ENCODE assay signal across 8 cellular contexts in genomic region chr16:9099131-9099625, GRCh38. TPM values are rescaled to one million over a fixed set of nuclear protein-coding genes. Genes with fewer than 3 reads are reported as not detected.
DNase-seq lines count a peak whose midpoint lies in the region; ATAC-seq, FAIRE-seq and TF ChIP-seq lines count a peak whose summit lies in the region.

No MANE protein-coding gene starts in this region.

- TF ChIP-seq POLR2A in uterus (IDR thresholded peaks at IDR 0.05), result no peak

- FAIRE-seq in keratinocyte (lab: Jason Lieb, UNC), result no peak

- H3K9me3 ChIP-seq in BLaER1 (no peaks in the 10 kb centered on the region), T-helper 17 cell (ENCODE audit: control insufficient read depth, low read length, poor library complexity, severe bottlenecking) (no peaks in the 10 kb centered on the region), keratinocyte (ENCODE audit: control insufficient read depth, low read depth, low read length) (no peaks in the 10 kb centered on the region), uterus (no peaks in the 10 kb centered on the region)

- peaks cover 100% of the 10 kb centered on the region for H4K20me1 ChIP-seq in BLaER1
- peaks cover 75% of the 10 kb centered on the region for H4K20me1 ChIP-seq in keratinocyte (ENCODE audit: control insufficient read depth, extremely low read depth, insufficient read depth, low read length)

- H3K36me3 ChIP-seq in BLaER1, result peaks cover 95% of the 10 kb centered on the region
- H3K36me3 ChIP-seq in keratinocyte (ENCODE audit: control insufficient read depth in 2 of 2, extremely low read depth in 1 of 2, insufficient read depth in 2 of 2, low read length in 2 of 2), result peaks cover 22 to 52% of the 10 kb centered on the region in 2 experiments
- H3K36me3 ChIP-seq in uterus, result no peaks in the 10 kb centered on the region

- no peak overlapping the region for H2AFZ ChIP-seq in keratinocyte (ENCODE audit: control insufficient read depth, low read length)

- no peaks in the 10 kb centered on the region for H3K27me3 ChIP-seq in BLaER1
- no peaks in the 10 kb centered on the region for H3K27me3 ChIP-seq in keratinocyte (ENCODE audit: control insufficient read depth, extremely low read depth, insufficient read depth, low read length)
- no peaks in the 10 kb centered on the region for H3K27me3 ChIP-seq in uterus

- peaks cover 4% of the 10 kb centered on the region for H3K36me3 Mint-ChIP-seq in T-helper 17 cell (ENCODE audit: low read depth)

- H3K27ac ChIP-seq in BLaER1 (no peak overlapping the region), keratinocyte (ENCODE audit: control insufficient read depth, insufficient read depth, low read length) (peak overlapping the region; percentile 52), uterus (no peak overlapping the region)

- intact Hi-C loops in uterus (cut with DNase I; ENCODE audit: low total_unique reads), result no loop called here

- peak overlapping the region; percentile 84 for H3K4me3 Mint-ChIP-seq in T-helper 17 cell

- H3K27me3 Mint-ChIP-seq in T-helper 17 cell, result no peaks in the 10 kb centered on the region

- H3K79me2 ChIP-seq in keratinocyte (ENCODE audit: control insufficient read depth, insufficient read depth, low read length), result peaks cover 100% of the 10 kb centered on the region

- H3K4me1 ChIP-seq in BLaER1 (peaks cover 96% of the 10 kb centered on the region), keratinocyte (ENCODE audit: control insufficient read depth, extremely low read depth, insufficient read depth, low read length) (peaks cover 85% of the 10 kb centered on the region), uterus (peaks cover 15 to 22% of the 10 kb centered on the region in 2 donors)

- no peaks in the 10 kb centered on the region for H3K9me1 ChIP-seq in keratinocyte (ENCODE audit: control insufficient read depth, extremely low read depth, insufficient read depth, low read length)

- DNase-seq in T-helper 17 cell (no peak), keratinocyte (ENCODE audit: low read depth, low spot score) (no peak), NCI-H187 treated with DMSO at 0.1 percent for 48 hours (lab: John Stamatoyannopoulos, UW) (no peak), middle frontal gyrus (ENCODE audit: extremely low spot score, low spot score) (no peak), T-helper 9 cell (no peak), uterus (no peak)

- H3K27ac Mint-ChIP-seq in T-helper 17 cell, result peak overlapping the region; percentile 86

- H3K4me2 ChIP-seq in BLaER1 (peak overlapping the region; percentile 90), keratinocyte (ENCODE audit: control insufficient read depth, extremely low read depth, insufficient read depth, low read depth, low read length) (peak overlapping the region; percentile 64)

- ATAC-seq in GM21528 (IDR thresholded peaks at IDR 0.05; ENCODE audit: low FRiP score, unreplicated experiment), result peak; percentile 53
- peak; percentile 29 for ATAC-seq in T-helper 17 cell

- dilution Hi-C loops in keratinocyte (cut with MboI; ENCODE audit: extremely low pct_ligation_motif_present, low sequenced_read_pairs), result no loop called here

- peaks cover 66% of the 10 kb centered on the region for H3K4me1 Mint-ChIP-seq in T-helper 17 cell

- H3K4me3 ChIP-seq in BLaER1 (no peak overlapping the region), keratinocyte (ENCODE audit: control insufficient read depth in 2 of 3, extremely low read depth in 1 of 3, insufficient read depth in 2 of 3, low read depth in 1 of 3, low read length in 3 of 3) (no peak overlapping the region), uterus (no peak overlapping the region)

- H3K9ac ChIP-seq in BLaER1, result 0 out of 2 replicates have a peak overlapping the region, but pooled peaks have one; percentile 26
- no peak overlapping the region for H3K9ac ChIP-seq in keratinocyte (ENCODE audit: control insufficient read depth, extremely low read depth, insufficient read depth, low read length)

- no peak for TF ChIP-seq CTCF in keratinocyte (optimal IDR thresholded peaks at IDR 0.05 in 1 of 3, IDR thresholded peaks at IDR 0.05 in 1 of 3, conservative IDR thresholded peaks at IDR 0.05 in 1 of 3; ENCODE audit: extremely low read depth in 1 of 3, insufficient read depth in 2 of 3, low read length in 3 of 3)
- TF ChIP-seq CTCF in uterus (IDR thresholded peaks at IDR 0.05), result no peak

RNA-seq across cellular contexts. Expression of gene HAPSTR1, which starts 7.7 kb away (rescaled TPM):
- total RNA-seq in T-helper 17 cell, result 100 to 1,000 TPM; 122 to 124 TPM
- polyA plus RNA-seq in keratinocyte, result 34.0 to 46.5 TPM (median 36.7 TPM) in 3 replicates
- polyA plus RNA-seq in keratinocyte (2011; ENCODE audit: low read depth), result 35.9 TPM
- 32.7 and 52.5 TPM in 2 replicates for polyA plus RNA-seq in keratinocyte (2011; cell fraction: cytosol; rRNA removed)
- 57.5 and 66.9 TPM in 2 replicates for polyA plus RNA-seq in keratinocyte (2011; cell fraction: nucleus; rRNA removed)
- polyA plus RNA-seq in keratinocyte (2012; ENCODE audit: low replicate concordance), result 36.2 and 43.6 TPM in 2 replicates
- 38.3 to 71.0 TPM (median 45.7 TPM) in 3 replicates for polyA minus RNA-seq in keratinocyte
- polyA minus RNA-seq in keratinocyte (2011; cell fraction: cytosol; rRNA and poly(A)+ RNA removed), result 41.2 TPM
- polyA minus RNA-seq in keratinocyte (2011; cell fraction: nucleus; rRNA and poly(A)+ RNA removed), result 29.2 and 67.5 TPM in 2 replicates
- 100 to 1,000 TPM in 1 of 4 donors, 10 to 100 TPM in 3; 16.1 to 113 (median 45.9) TPM for total RNA-seq in uterus
